8 cellular contexts compared by ENCODE assay signal in genomic region chr1:155688318-155689121, GRCh38. TPM values are rescaled to one million over a fixed set of nuclear protein-coding genes. Genes with fewer than 3 reads are reported as not detected.
DNase-seq lines count a peak whose midpoint lies in the region; ATAC-seq and TF ChIP-seq lines count a peak whose summit lies in the region.

TSS of gene DAP3 (plus strand) at chr1:155689091. CDS start at chr1:155709780, 20,689 bp downstream.
TSS of gene YY1AP1 (minus strand) at chr1:155688774. CDS start at chr1:155680436, 8,338 bp downstream.

- DNase-seq in AG04449 (ENCODE audit: low read depth, low spot score): peak; percentile 24
- peak; percentile 94 for DNase-seq in NCI-H2227 treated with DMSO at 0.1 percent for 48 hours (lab: John Stamatoyannopoulos, UW)
- DNase-seq in WERI-Rb-1: peak; percentile 98
- peak; percentile 96 to 98 for DNase-seq in T47D (ENCODE audit: low read depth in 1 of 2, low spot score in 1 of 2)

- in situ Hi-C loops in T47D (cut with HindIII; ENCODE audit: low pct_unique_long_range_greater_than_20kb, low sequenced_read_pairs): no loop called here

- peak within 1 kb of the TSS; percentile 100 for H3K27ac ChIP-seq in WERI-Rb-1
- peak within 1 kb of the TSS; percentile 91 for H3K27ac ChIP-seq in iPS-20b (ENCODE audit: low read length)
- peak within 1 kb of the TSS; percentile 97 for H3K27ac ChIP-seq in skeletal muscle tissue (ENCODE audit: low read depth, low read length)

- CTCF ChIA-PET in AG04449 (lab: Yijun Ruan, JAX): no interaction called here

- POLR2A ChIA-PET in AG04449 (lab: Yijun Ruan, JAX): interaction anchor here (0.8 kb wide), 1 partner anchor 9 kb away, joined by 4 read pairs; no protein-coding TSS in a partner anchor

- H3K36me3 ChIP-seq in WERI-Rb-1: peaks cover 50% of the 10 kb centered on the region
- peaks cover 26% of the 10 kb centered on the region for H3K36me3 ChIP-seq in iPS-20b (ENCODE audit: insufficient read depth, low read depth, low read length)
- no peaks in the 10 kb centered on the region for H3K36me3 ChIP-seq in skeletal muscle tissue (ENCODE audit: control insufficient read depth in 3 of 3, insufficient read depth in 3 of 3, low read length in 3 of 3)

- no peak for TF ChIP-seq CTCF in AG04449 (IDR thresholded peaks at IDR 0.05; ENCODE audit: insufficient read depth, low read length, missing control alignments)
- no peak for TF ChIP-seq CTCF in WERI-Rb-1 (IDR thresholded peaks at IDR 0.05; ENCODE audit: low read depth, low read length)

- H3K4me3 ChIP-seq in AG04449 (ENCODE audit: low read depth, low read length) (peak within 1 kb of the TSS; percentile 94), WERI-Rb-1 (ENCODE audit: low read depth, low read length) (peak within 1 kb of the TSS; percentile 72), iPS-20b (ENCODE audit: low read length) (peak within 1 kb of the TSS; percentile 97), skeletal muscle tissue (ENCODE audit: low read length in 3 of 3) (peak within 1 kb of the TSS; percentile 90 to 98 (median 97))

- H3K9ac ChIP-seq in iPS-20b (ENCODE audit: low read depth, low read length): peak within 1 kb of the TSS; percentile 97
- peak within 1 kb of the TSS; percentile 94 to 99 (median 98) for H3K9ac ChIP-seq in skeletal muscle tissue (ENCODE audit: low read depth in 1 of 3, low read length in 3 of 3)

- H3K9me3 ChIP-seq in WERI-Rb-1 (ENCODE audit: severe bottlenecking) (no peaks in the 10 kb centered on the region), iPS-20b (ENCODE audit: insufficient read depth, low read depth, low read length) (peaks cover 3% of the 10 kb centered on the region; the same call in 1 of the 2 replicates), skeletal muscle tissue (ENCODE audit: control insufficient read depth in 3 of 3, low read length in 3 of 3) (no peaks in the 10 kb centered on the region)

- ATAC-seq in GM18873 (IDR thresholded peaks at IDR 0.05; ENCODE audit: low FRiP score, unreplicated experiment) (peak; percentile 78), HG03135 (IDR thresholded peaks at IDR 0.05; ENCODE audit: unreplicated experiment) (peak; percentile 86)

- no peaks in the 10 kb centered on the region for H3K27me3 ChIP-seq in WERI-Rb-1 (ENCODE audit: insufficient read depth, low read depth, severe bottlenecking)
- H3K27me3 ChIP-seq in iPS-20b (ENCODE audit: insufficient read depth, low read length): no peaks in the 10 kb centered on the region
- H3K27me3 ChIP-seq in skeletal muscle tissue (ENCODE audit: control insufficient read depth in 3 of 3, insufficient read depth in 3 of 3, low read length in 3 of 3): no peaks in the 10 kb centered on the region

- H3K4me1 ChIP-seq in iPS-20b (ENCODE audit: insufficient read depth, low read length) (peaks cover 3% of the 10 kb centered on the region; the same call in 1 of the 2 replicates), skeletal muscle tissue (ENCODE audit: control insufficient read depth in 3 of 3, insufficient read depth in 3 of 3, low read length in 3 of 3) (peaks cover 11 to 25% (median 15%) of the 10 kb centered on the region in 3 donors)

RNA-seq across cellular contexts. Expression of gene DAP3, which starts in this region (rescaled TPM):
- 63.7 TPM for total RNA-seq in skeletal muscle tissue

RNA-seq across cellular contexts. Expression of gene YY1AP1, which starts in this region (rescaled TPM):
- total RNA-seq in skeletal muscle tissue: 358 TPM

Comparison
In these comparisons a context has a peak if more than half of its experiments do, and no peak if none do; other contexts are left out.
1. Peak in every context shown above with its lines: DNase-seq, ATAC-seq, H3K4me3 ChIP-seq and H3K27ac ChIP-seq.
2. DNase-seq: peak in every context shown above with its lines; median percentile 98 in WERI-Rb-1; 97 in T47D; 94 in NCI-H2227 treated with DMSO at 0.1 percent for 48 hours; 24 in AG04449.